ENCODE assay signal across 2 cellular contexts in genomic region chr17:19248923-19249574, GRCh38.
TF ChIP-seq lines count a peak whose summit lies in the region.

No MANE protein-coding gene starts in this region.

TF ChIP-seq in HCT116, 20 proteins besides CTCF, POLR2A, EP300 and RAD21:
- TF ChIP-seq SP1 (IDR thresholded peaks at IDR 0.05; ENCODE audit: low read depth) (peak; percentile 37), TCF7L2 (IDR thresholded peaks at IDR 0.05; ENCODE audit: borderline replicate concordance, extremely low read depth, insufficient read depth, insufficient read length) (no peak), MAX (IDR thresholded peaks at IDR 0.05) (0 out of 2 replicates have a peak, but pooled peaks have one; percentile 24)

TF ChIP-seq in GM12878, 131 proteins besides CTCF, POLR2A, EP300 and RAD21:
- peak; percentile 42; the same call in 1 of the 2 replicates for TF ChIP-seq RUNX3 (IDR thresholded peaks at IDR 0.05; ENCODE audit: low read length)
- no peak for TF ChIP-seq ZBTB33 (IDR thresholded peaks at IDR 0.05)
- TF ChIP-seq ATF3 (IDR thresholded peaks at IDR 0.05; ENCODE audit: borderline replicate concordance, extremely low read depth, low read depth, low read length): no peak
- TF ChIP-seq SP1 (IDR thresholded peaks at IDR 0.05; ENCODE audit: low read depth, low read length): no peak
TF ChIP-seq in GM12878: peak in this region for 1.
